Comparison of ENCODE assay signal across 23 cellular contexts in the genomic region with DNA sequence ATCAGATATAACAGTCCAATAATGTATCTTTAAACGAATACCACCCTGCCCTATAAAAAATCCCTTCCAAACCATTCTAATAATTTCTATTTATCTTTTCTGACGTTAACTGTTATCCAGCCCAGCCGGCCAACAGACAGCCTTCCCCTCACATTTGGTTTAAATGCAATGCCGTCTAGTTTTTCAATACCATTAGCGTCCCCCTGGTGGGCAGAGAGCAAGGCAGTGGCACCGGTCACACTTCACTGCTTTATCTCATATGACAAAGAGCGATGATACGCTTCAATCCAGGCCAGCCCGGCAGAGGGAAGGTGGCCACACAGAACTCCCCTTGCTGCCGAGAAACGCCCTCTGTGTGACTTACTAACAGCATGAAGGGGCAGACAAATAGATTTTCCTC.
DNase-seq lines count a peak whose midpoint lies in the region; ATAC-seq and TF ChIP-seq lines count a peak whose summit lies in the region.
"Had no signal": no experiment of that assay in that cellular context is flagged by ENCODE, and none has a peak within 500 bp of the region (broad histone marks: within the 10 kb centered on the region; RNA-seq: fewer than 3 reads in every experiment).

No MANE protein-coding gene starts in this region.

- CTCF ChIA-PET in activated CD8-positive, alpha-beta memory T cell treated with anti-CD3 and anti-CD28 coated beads, Interleukin-2, amount 10 ng/mL, durations not matched to agents 7 days and 5 days (lab: Charles Lee) = no interaction called here

- no peaks in the 10 kb centered on the region for H3K36me3 Mint-ChIP-seq in nephron (ENCODE audit: low read depth)
- H3K36me3 Mint-ChIP-seq in activated CD8-positive, alpha-beta memory T cell treated with anti-CD3 and anti-CD28 coated beads, Interleukin-2, amount 10 ng/mL, durations not matched to agents 7 days and 5 days = no peaks in the 10 kb centered on the region
- H3K36me3 Mint-ChIP-seq: activated naive CD4-positive, alpha-beta T cell treated with anti-CD3 and anti-CD28 coated beads, Interleukin-2, amount 10 ng/mL, durations not matched to agents 7 days and 5 days had no signal

- peak overlapping the region; percentile 62 to 87 (median 80) for H3K27ac Mint-ChIP-seq in nephron
- no peak overlapping the region for H3K27ac Mint-ChIP-seq in activated CD8-positive, alpha-beta memory T cell treated with anti-CD3 and anti-CD28 coated beads, Interleukin-2, amount 10 ng/mL, durations not matched to agents 7 days and 5 days
- H3K27ac Mint-ChIP-seq: activated naive CD4-positive, alpha-beta T cell treated with anti-CD3 and anti-CD28 coated beads, Interleukin-2, amount 10 ng/mL, durations not matched to agents 7 days and 5 days had no signal

- H3K4me1 ChIP-seq in left ventricle myocardium inferior (peaks cover 9% of the 10 kb centered on the region), right atrium auricular region (no peaks in the 10 kb centered on the region)
- H3K4me1 ChIP-seq: upper lobe of left lung had no signal

- TF ChIP-seq CTCF in left ventricle myocardium inferior (IDR thresholded peaks at IDR 0.05; ENCODE audit: borderline replicate concordance) = peak; percentile 21
- TF ChIP-seq CTCF in right atrium auricular region (IDR thresholded peaks at IDR 0.05) = no peak
- peak; percentile 28 to 37 (median 29) for TF ChIP-seq CTCF in nephron (IDR thresholded peaks at IDR 0.05; ENCODE audit: unreplicated experiment in 3 of 3)
- TF ChIP-seq CTCF in brain microvascular endothelial cell (IDR thresholded peaks at IDR 0.05; ENCODE audit: low read depth, low read length, missing control alignments) = no peak

- intact Hi-C loops in left ventricle myocardium inferior (cut with micrococcal nuclease) = no loop called here

- no peaks in the 10 kb centered on the region for H3K9me3 Mint-ChIP-seq in nephron
- no peaks in the 10 kb centered on the region for H3K9me3 Mint-ChIP-seq in activated CD8-positive, alpha-beta memory T cell treated with anti-CD3 and anti-CD28 coated beads, Interleukin-2, amount 10 ng/mL, durations not matched to agents 7 days and 5 days (ENCODE audit: low read depth)

- peaks cover 10% of the 10 kb centered on the region for H3K27me3 Mint-ChIP-seq in nephron (ENCODE audit: low read depth)
- no peaks in the 10 kb centered on the region for H3K27me3 Mint-ChIP-seq in activated CD8-positive, alpha-beta memory T cell treated with anti-CD3 and anti-CD28 coated beads, Interleukin-2, amount 10 ng/mL, durations not matched to agents 7 days and 5 days
- H3K27me3 Mint-ChIP-seq: activated naive CD4-positive, alpha-beta T cell treated with anti-CD3 and anti-CD28 coated beads, Interleukin-2, amount 10 ng/mL, durations not matched to agents 7 days and 5 days had no signal

- H3K4me1 Mint-ChIP-seq in nephron = peaks cover 43% of the 10 kb centered on the region
- H3K4me1 Mint-ChIP-seq in activated CD8-positive, alpha-beta memory T cell treated with anti-CD3 and anti-CD28 coated beads, Interleukin-2, amount 10 ng/mL, durations not matched to agents 7 days and 5 days = no peaks in the 10 kb centered on the region
- H3K4me1 Mint-ChIP-seq: activated naive CD4-positive, alpha-beta T cell treated with anti-CD3 and anti-CD28 coated beads, Interleukin-2, amount 10 ng/mL, durations not matched to agents 7 days and 5 days had no signal

- ATAC-seq in activated CD8-positive, alpha-beta memory T cell treated with anti-CD3 and anti-CD28 coated beads, Interleukin-2, amount 10 ng/mL, durations not matched to agents 7 days and 5 days = no peak
- ATAC-seq in HG02840 (IDR thresholded peaks at IDR 0.05; ENCODE audit: low FRiP score, unreplicated experiment) (no peak), HG02571 (IDR thresholded peaks at IDR 0.05; ENCODE audit: unreplicated experiment) (no peak)
- ATAC-seq: K562 had no signal

- H3K27me3 ChIP-seq in left ventricle myocardium inferior (ENCODE audit: low read depth) (no peaks in the 10 kb centered on the region), right atrium auricular region (no peaks in the 10 kb centered on the region), brain microvascular endothelial cell (replicated peaks) (no peaks in the 10 kb centered on the region)
- H3K27me3 ChIP-seq: MG63, upper lobe of left lung had no signal

- H3K9me3 ChIP-seq in left ventricle myocardium inferior (replicated peaks) (no peaks in the 10 kb centered on the region), right atrium auricular region (no peaks in the 10 kb centered on the region)
- H3K9me3 ChIP-seq: MG63, upper lobe of left lung had no signal

- H3K4me3 ChIP-seq in left ventricle myocardium inferior = no peak overlapping the region
- H3K4me3 ChIP-seq in right atrium auricular region = no peak overlapping the region
- no peak overlapping the region for H3K4me3 ChIP-seq in brain microvascular endothelial cell (ENCODE audit: low read depth, low read length)
- H3K4me3 ChIP-seq: K562, MG63, upper lobe of left lung had no signal

- H3K36me3 ChIP-seq in left ventricle myocardium inferior = no peaks in the 10 kb centered on the region
- no peaks in the 10 kb centered on the region for H3K36me3 ChIP-seq in right atrium auricular region
- H3K36me3 ChIP-seq in brain microvascular endothelial cell (replicated peaks) = no peaks in the 10 kb centered on the region
- H3K36me3 ChIP-seq: MG63, upper lobe of left lung had no signal

- no peak overlapping the region for H3K4me3 Mint-ChIP-seq in nephron
- H3K4me3 Mint-ChIP-seq in activated CD8-positive, alpha-beta memory T cell treated with anti-CD3 and anti-CD28 coated beads, Interleukin-2, amount 10 ng/mL, durations not matched to agents 7 days and 5 days = no peak overlapping the region
- H3K4me3 Mint-ChIP-seq: activated naive CD4-positive, alpha-beta T cell treated with anti-CD3 and anti-CD28 coated beads, Interleukin-2, amount 10 ng/mL, durations not matched to agents 7 days and 5 days had no signal

- in situ Hi-C loops in brain microvascular endothelial cell (cut with HindIII; ENCODE audit: low pct_ligation_motif_present, low sequenced_read_pairs) = no loop called here

- DNase-seq in left ventricle myocardium inferior (no peak), right atrium auricular region (ENCODE audit: low spot score) (no peak), ecto neural progenitor cell (ENCODE audit: low spot score) (peak; percentile 64), brain microvascular endothelial cell (no peak)
- DNase-seq in activated CD8-positive, alpha-beta memory T cell treated with anti-CD3 and anti-CD28 coated beads, Interleukin-2, amount 10 ng/mL, durations not matched to agents 7 days and 5 days = no peak
- DNase-seq: activated CD4-positive, alpha-beta T cell treated with anti-CD3 and anti-CD28 coated beads for 1 hour; activated naive CD4-positive, alpha-beta T cell treated with anti-CD3 and anti-CD28 coated beads, Interleukin-2, amount 10 ng/mL, durations not matched to agents 7 days and 5 days; activated T-cell treated with anti-CD3 and anti-CD28 coated beads, Interleukin-2, amount 50 U/mL, for 48 hours; amygdala; COR-L47; cortex of kidney; GOT3; MG63; NCI-H1417; NCI-H2107; NCI-H524 treated with DMSO at 0.1 percent for 48 hours; nucleus accumbens; SW 1271; upper lobe of left lung had no signal

- H3K27ac ChIP-seq in left ventricle myocardium inferior (replicated peaks) = no peak overlapping the region
- no peak overlapping the region for H3K27ac ChIP-seq in right atrium auricular region
- no peak overlapping the region for H3K27ac ChIP-seq in brain microvascular endothelial cell
- H3K27ac ChIP-seq: upper lobe of left lung had no signal

Comparison
In these comparisons a context has a peak if more than half of its experiments do, and no peak if none do; other contexts are left out.
1. CTCF ChIP-seq: peak in left ventricle myocardium inferior (single experiment) and nephron (3 of 3); none in right atrium auricular region (0 of 2) and brain microvascular endothelial cell (single experiment).